ENCODE assay signal across 11 cellular contexts in the genomic region with DNA sequence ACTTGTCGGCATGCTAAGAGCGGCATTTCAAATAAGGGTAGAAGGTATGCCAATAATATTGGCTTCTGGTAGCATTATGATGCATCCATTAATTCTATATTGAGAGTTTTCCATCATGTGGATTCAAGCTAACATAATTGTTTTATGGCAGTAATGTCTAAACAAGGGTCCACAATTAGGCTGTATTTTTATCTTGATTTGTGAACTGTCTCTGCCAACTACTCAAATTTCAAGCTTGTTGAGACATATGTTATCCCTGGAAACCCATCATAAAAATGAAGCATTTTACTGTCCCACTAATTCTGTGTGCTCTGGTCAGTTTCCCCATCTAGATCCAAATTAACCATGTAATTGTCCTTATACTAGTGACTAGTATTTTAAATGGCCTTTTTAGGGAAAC. TPM values are rescaled to one million over a fixed set of nuclear protein-coding genes. Genes with fewer than 3 reads are reported as not detected.
"Had no signal": no experiment of that assay in that cellular context is flagged by ENCODE, and none has a peak within 500 bp of the region (broad histone marks: within the 10 kb centered on the region; RNA-seq: fewer than 3 reads in every experiment).

No MANE protein-coding gene starts in this region.

- DNase-seq: H7, HFFc6, KBM-7 had no signal

- H3K27me3 Mint-ChIP-seq: IgD-negative memory B cell had no signal

- H3K27ac Mint-ChIP-seq: GM23338, HFFc6, IgD-negative memory B cell had no signal

- H3K4me3 Mint-ChIP-seq: GM23338, IgD-negative memory B cell had no signal

- H3K4me1 Mint-ChIP-seq: GM23338 had no signal

- H3K9me3 Mint-ChIP-seq: HFFc6, IgD-negative memory B cell had no signal

- FAIRE-seq: H1, HepG2 had no signal

- H3K27ac ChIP-seq: HL-60 had no signal

- H3K9me3 ChIP-seq: HAP-1 had no signal

- ATAC-seq: GM23338, HCT116, HepG2 had no signal

- H3K36me3 Mint-ChIP-seq: IgD-negative memory B cell had no signal

RNA-seq across cellular contexts. Expression of a gene that starts 1.3 kb away (rescaled TPM):
- total RNA-seq: GM23338, H1, H7, HepG2, HT1080 had no signal
